Comparison of ENCODE assay signal across 6 cellular contexts in genomic region chr4:7552466-7552865, GRCh38.
"Had no signal": no experiment of that assay in that cellular context is flagged by ENCODE, and none has a peak within 500 bp of the region (broad histone marks: within the 10 kb centered on the region; RNA-seq: fewer than 3 reads in every experiment).

No MANE protein-coding gene starts in this region.

- ATAC-seq: GM23338, K562 had no signal

- H3K27ac Mint-ChIP-seq: GM23338, H9 had no signal

- H3K4me1 Mint-ChIP-seq: GM23338, H9 had no signal

- H3K4me3 Mint-ChIP-seq: GM23338, H9 had no signal

- DNase-seq: H9, HCEC 1CT, IMR-90, KG1 had no signal
